In the genomic region with DNA sequence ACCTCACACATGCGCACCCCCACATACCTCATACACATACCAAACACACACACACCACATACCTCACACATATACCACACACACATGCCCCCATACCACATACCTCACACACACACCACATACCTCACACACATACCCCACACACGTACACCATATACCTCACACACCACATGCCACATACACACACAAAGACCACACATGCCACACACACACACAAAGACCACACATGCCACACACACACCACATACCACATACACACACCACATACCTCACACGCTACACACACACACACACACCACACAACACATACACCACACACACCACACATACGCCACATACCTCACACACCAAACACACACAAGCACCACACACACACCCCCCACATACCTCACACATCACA, we compare ENCODE assay signal across 1 cellular context.
TF ChIP-seq lines count a peak whose summit lies in the region.

No MANE protein-coding gene starts in this region.

TF ChIP-seq in HepG2, 621 proteins besides CTCF, POLR2A, EP300 and RAD21:
- TF ChIP-seq ZNF83 (CRISPR knock-in tag; IDR thresholded peaks at IDR 0.05; ENCODE audit: borderline replicate concordance) (no peak), NFIB (CRISPR knock-in tag; IDR thresholded peaks at IDR 0.05; ENCODE audit: borderline replicate concordance) (no peak), ARID2 (CRISPR knock-in tag; IDR thresholded peaks at IDR 0.05; ENCODE audit: borderline replicate concordance) (no peak), TCF7 (IDR thresholded peaks at IDR 0.05; ENCODE audit: low read depth) (no peak), ZNF432 (CRISPR knock-in tag; IDR thresholded peaks at IDR 0.05; ENCODE audit: borderline replicate concordance) (no peak), ZNF839 (CRISPR knock-in tag; IDR thresholded peaks at IDR 0.05; ENCODE audit: borderline replicate concordance) (no peak), ZNF460 (CRISPR knock-in tag; IDR thresholded peaks at IDR 0.05; ENCODE audit: borderline replicate concordance) (no peak), ADNP (CRISPR knock-in tag; IDR thresholded peaks at IDR 0.05) (no peak), FOXK2 (IDR thresholded peaks at IDR 0.05) (peak; percentile 12; the same call in 1 of the 2 replicates), FOXP1 (IDR thresholded peaks at IDR 0.05) (peak; percentile 44; the same call in 1 of the 2 replicates), FOXP1 (CRISPR knock-in tag; IDR thresholded peaks at IDR 0.05) (no peak), KDM5B (CRISPR knock-in tag; IDR thresholded peaks at IDR 0.05; ENCODE audit: borderline replicate concordance) (no peak), EEA1 (CRISPR knock-in tag; IDR thresholded peaks at IDR 0.05; ENCODE audit: borderline replicate concordance) (no peak), HNRNPL (IDR thresholded peaks at IDR 0.05; ENCODE audit: low read depth, low read length) (no peak), ZNF552 (CRISPR knock-in tag; IDR thresholded peaks at IDR 0.05; ENCODE audit: borderline replicate concordance) (no peak), ZNF329 (CRISPR knock-in tag; IDR thresholded peaks at IDR 0.05; ENCODE audit: low read depth) (no peak), FOXA1 (IDR thresholded peaks at IDR 0.05) (0 out of 2 replicates have a peak, but pooled peaks have one; percentile 31), FOXA1 (CRISPR knock-in tag; IDR thresholded peaks at IDR 0.05) (no peak), ZNF878 (CRISPR knock-in tag; IDR thresholded peaks at IDR 0.05) (no peak), ZNF546 (CRISPR knock-in tag; conservative IDR thresholded peaks at IDR 0.05) (no peak)
- TF ChIP-seq, protein P1, sequence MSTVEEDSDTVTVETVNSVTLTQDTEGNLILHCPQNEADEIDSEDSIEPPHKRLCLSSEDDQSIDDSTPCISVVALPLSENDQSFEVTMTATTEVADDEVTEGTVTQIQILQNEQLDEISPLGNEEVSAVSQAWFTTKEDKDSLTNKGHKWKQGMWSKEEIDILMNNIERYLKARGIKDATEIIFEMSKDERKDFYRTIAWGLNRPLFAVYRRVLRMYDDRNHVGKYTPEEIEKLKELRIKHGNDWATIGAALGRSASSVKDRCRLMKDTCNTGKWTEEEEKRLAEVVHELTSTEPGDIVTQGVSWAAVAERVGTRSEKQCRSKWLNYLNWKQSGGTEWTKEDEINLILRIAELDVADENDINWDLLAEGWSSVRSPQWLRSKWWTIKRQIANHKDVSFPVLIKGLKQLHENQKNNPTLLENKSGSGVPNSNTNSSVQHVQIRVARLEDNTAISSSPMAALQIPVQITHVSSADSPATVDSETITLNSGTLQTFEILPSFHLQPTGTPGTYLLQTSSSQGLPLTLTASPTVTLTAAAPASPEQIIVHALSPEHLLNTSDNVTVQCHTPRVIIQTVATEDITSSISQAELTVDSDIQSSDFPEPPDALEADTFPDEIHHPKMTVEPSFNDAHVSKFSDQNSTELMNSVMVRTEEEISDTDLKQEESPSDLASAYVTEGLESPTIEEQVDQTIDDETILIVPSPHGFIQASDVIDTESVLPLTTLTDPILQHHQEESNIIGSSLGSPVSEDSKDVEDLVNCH (CRISPR knock-in tag; IDR thresholded peaks at IDR 0.05): no peak
- TF ChIP-seq, protein P2, sequence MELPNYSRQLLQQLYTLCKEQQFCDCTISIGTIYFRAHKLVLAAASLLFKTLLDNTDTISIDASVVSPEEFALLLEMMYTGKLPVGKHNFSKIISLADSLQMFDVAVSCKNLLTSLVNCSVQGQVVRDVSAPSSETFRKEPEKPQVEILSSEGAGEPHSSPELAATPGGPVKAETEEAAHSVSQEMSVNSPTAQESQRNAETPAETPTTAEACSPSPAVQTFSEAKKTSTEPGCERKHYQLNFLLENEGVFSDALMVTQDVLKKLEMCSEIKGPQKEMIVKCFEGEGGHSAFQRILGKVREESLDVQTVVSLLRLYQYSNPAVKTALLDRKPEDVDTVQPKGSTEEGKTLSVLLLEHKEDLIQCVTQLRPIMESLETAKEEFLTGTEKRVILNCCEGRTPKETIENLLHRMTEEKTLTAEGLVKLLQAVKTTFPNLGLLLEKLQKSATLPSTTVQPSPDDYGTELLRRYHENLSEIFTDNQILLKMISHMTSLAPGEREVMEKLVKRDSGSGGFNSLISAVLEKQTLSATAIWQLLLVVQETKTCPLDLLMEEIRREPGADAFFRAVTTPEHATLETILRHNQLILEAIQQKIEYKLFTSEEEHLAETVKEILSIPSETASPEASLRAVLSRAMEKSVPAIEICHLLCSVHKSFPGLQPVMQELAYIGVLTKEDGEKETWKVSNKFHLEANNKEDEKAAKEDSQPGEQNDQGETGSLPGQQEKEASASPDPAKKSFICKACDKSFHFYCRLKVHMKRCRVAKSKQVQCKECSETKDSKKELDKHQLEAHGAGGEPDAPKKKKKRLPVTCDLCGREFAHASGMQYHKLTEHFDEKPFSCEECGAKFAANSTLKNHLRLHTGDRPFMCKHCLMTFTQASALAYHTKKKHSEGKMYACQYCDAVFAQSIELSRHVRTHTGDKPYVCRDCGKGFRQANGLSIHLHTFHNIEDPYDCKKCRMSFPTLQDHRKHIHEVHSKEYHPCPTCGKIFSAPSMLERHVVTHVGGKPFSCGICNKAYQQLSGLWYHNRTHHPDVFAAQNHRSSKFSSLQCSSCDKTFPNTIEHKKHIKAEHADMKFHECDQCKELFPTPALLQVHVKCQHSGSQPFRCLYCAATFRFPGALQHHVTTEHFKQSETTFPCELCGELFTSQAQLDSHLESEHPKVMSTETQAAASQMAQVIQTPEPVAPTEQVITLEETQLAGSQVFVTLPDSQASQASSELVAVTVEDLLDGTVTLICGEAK (IDR thresholded peaks at IDR 0.05): 0 out of 2 replicates have a peak, but pooled peaks have one; percentile 13
- TF ChIP-seq, protein P2 (CRISPR knock-in tag; IDR thresholded peaks at IDR 0.05): no peak
- TF ChIP-seq, protein P3, sequence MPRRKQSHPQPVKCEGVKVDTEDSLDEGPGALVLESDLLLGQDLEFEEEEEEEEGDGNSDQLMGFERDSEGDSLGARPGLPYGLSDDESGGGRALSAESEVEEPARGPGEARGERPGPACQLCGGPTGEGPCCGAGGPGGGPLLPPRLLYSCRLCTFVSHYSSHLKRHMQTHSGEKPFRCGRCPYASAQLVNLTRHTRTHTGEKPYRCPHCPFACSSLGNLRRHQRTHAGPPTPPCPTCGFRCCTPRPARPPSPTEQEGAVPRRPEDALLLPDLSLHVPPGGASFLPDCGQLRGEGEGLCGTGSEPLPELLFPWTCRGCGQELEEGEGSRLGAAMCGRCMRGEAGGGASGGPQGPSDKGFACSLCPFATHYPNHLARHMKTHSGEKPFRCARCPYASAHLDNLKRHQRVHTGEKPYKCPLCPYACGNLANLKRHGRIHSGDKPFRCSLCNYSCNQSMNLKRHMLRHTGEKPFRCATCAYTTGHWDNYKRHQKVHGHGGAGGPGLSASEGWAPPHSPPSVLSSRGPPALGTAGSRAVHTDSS (CRISPR knock-in tag; conservative IDR thresholded peaks at IDR 0.05): no peak
- TF ChIP-seq, protein P4, sequence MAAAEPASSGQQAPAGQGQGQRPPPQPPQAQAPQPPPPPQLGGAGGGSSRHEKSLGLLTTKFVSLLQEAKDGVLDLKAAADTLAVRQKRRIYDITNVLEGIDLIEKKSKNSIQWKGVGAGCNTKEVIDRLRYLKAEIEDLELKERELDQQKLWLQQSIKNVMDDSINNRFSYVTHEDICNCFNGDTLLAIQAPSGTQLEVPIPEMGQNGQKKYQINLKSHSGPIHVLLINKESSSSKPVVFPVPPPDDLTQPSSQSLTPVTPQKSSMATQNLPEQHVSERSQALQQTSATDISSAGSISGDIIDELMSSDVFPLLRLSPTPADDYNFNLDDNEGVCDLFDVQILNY (CRISPR knock-in tag; conservative IDR thresholded peaks at IDR 0.05): no peak
- TF ChIP-seq, protein P5, sequence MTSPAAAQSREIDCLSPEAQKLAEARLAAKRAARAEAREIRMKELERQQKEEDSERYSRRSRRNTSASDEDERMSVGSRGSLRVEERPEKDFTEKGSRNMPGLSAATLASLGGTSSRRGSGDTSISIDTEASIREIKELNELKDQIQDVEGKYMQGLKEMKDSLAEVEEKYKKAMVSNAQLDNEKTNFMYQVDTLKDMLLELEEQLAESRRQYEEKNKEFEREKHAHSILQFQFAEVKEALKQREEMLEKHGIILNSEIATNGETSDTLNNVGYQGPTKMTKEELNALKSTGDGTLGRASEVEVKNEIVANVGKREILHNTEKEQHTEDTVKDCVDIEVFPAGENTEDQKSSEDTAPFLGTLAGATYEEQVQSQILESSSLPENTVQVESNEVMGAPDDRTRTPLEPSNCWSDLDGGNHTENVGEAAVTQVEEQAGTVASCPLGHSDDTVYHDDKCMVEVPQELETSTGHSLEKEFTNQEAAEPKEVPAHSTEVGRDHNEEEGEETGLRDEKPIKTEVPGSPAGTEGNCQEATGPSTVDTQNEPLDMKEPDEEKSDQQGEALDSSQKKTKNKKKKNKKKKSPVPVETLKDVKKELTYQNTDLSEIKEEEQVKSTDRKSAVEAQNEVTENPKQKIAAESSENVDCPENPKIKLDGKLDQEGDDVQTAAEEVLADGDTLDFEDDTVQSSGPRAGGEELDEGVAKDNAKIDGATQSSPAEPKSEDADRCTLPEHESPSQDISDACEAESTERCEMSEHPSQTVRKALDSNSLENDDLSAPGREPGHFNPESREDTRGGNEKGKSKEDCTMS (CRISPR knock-in tag; conservative IDR thresholded peaks at IDR 0.05): no peak
- TF ChIP-seq, protein P6, sequence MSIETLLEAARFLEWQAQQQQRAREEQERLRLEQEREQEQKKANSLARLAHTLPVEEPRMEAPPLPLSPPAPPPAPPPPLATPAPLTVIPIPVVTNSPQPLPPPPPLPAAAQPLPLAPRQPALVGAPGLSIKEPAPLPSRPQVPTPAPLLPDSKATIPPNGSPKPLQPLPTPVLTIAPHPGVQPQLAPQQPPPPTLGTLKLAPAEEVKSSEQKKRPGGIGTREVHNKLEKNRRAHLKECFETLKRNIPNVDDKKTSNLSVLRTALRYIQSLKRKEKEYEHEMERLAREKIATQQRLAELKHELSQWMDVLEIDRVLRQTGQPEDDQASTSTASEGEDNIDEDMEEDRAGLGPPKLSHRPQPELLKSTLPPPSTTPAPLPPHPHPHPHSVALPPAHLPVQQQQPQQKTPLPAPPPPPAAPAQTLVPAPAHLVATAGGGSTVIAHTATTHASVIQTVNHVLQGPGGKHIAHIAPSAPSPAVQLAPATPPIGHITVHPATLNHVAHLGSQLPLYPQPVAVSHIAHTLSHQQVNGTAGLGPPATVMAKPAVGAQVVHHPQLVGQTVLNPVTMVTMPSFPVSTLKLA (IDR thresholded peaks at IDR 0.05): peak; percentile 43
- TF ChIP-seq, protein P7, sequence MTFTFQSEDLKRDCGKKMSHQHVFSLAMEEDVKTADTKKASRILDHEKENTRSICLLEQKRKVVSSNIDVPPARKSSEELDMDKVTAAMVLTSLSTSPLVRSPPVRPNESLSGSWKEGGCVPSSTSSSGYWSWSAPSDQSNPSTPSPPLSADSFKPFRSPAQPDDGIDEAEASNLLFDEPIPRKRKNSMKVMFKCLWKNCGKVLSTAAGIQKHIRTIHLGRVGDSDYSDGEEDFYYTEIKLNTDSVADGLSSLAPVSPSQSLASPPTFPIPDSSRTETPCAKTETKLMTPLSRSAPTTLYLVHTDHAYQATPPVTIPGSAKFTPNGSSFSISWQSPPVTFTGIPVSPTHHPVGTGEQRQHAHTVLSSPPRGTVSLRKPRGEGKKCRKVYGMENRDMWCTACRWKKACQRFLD (CRISPR knock-in tag; IDR thresholded peaks at IDR 0.05; ENCODE audit: borderline replicate concordance): no peak
